Comparison of ENCODE assay signal across 8 cellular contexts in the genomic region with DNA sequence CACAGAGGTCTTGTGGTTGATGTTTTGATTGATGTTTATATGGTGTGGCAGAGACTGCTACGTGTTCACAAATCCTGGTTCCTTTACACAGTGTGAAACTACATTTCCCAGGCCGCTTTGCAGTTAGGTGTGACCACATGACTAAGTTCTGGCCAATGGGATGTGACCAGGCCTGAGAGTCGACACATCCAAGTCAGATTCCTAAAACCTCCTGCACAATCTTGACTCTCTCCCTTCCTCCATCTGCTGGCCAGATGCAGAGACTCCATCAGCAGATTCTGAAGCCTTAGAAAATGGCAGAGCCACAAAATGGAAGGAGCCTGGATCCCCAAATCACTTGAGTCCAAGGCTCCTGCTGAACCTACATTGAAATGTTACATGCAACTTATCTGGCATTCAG. TPM values are rescaled to one million over a fixed set of nuclear protein-coding genes. Genes with fewer than 3 reads are reported as not detected.
DNase-seq lines count a peak whose midpoint lies in the region; ATAC-seq, FAIRE-seq and TF ChIP-seq lines count a peak whose summit lies in the region.

No MANE protein-coding gene starts in this region.

- no peaks in the 10 kb centered on the region for H3K27me3 ChIP-seq in AG04450 (ENCODE audit: control insufficient read depth, insufficient read depth, low read length)
- H3K27me3 ChIP-seq in right cardiac atrium (ENCODE audit: control insufficient read depth, insufficient read depth) = no peaks in the 10 kb centered on the region
- no peaks in the 10 kb centered on the region for H3K27me3 ChIP-seq in vagina

- intact Hi-C loops in right cardiac atrium (cut with DNase I) = no loop called here
- intact Hi-C loops in vagina (cut with DNase I) = no loop called here

- DNase-seq in AG04450 (ENCODE audit: low read depth, low spot score) (no peak), H54 (ENCODE audit: insufficient read length, low spot score) (peak; percentile 42), right cardiac atrium (no peak), vagina (ENCODE audit: extremely low spot score in 2 of 2) (no peak)
- DNase-seq in stimulated activated CD4-positive, alpha-beta T cell treated with anti-CD3 and anti-CD28 coated beads, Interleukin-4, amount 100 ng/mL, for 4 hours = no peak

- peak; percentile 53 for FAIRE-seq in H54 (lab: Jason Lieb, UNC)

- H3K4me3 ChIP-seq in AG04450 (ENCODE audit: low read depth, low read length) (no peak overlapping the region), right cardiac atrium (ENCODE audit: low read length) (no peak overlapping the region), vagina (no peak overlapping the region)

- WGBS in right cardiac atrium = 64% methylated on average over 3 of the region's 3 CpGs

- CTCF ChIA-PET in AG04450 (lab: Charles Lee) = no interaction called here

- peak; percentile 92 for ATAC-seq in SK-N-SH treated with all-trans-retinoic acid at 6 μM for 48 hours
- ATAC-seq in right cardiac atrium = peak; percentile 66 to 70
- ATAC-seq in GM19395 (IDR thresholded peaks at IDR 0.05; ENCODE audit: unreplicated experiment) = no peak
- ATAC-seq in GM18519 (IDR thresholded peaks at IDR 0.05; ENCODE audit: low FRiP score, unreplicated experiment) = no peak

- POLR2A ChIA-PET in AG04450 (lab: Yijun Ruan, JAX) = interaction anchor here (1.0 kb wide), 1 partner anchor 109 kb away, joined by 5 read pairs; no protein-coding TSS in a partner anchor

- TF ChIP-seq CTCF in AG04450 (IDR thresholded peaks at IDR 0.05; ENCODE audit: low read depth, low read length) (peak; percentile 35), vagina (IDR thresholded peaks at IDR 0.05) (no peak)

- no peaks in the 10 kb centered on the region for H3K4me1 ChIP-seq in right cardiac atrium (ENCODE audit: control insufficient read depth, insufficient read depth, low read length)
- H3K4me1 ChIP-seq in vagina = no peaks in the 10 kb centered on the region

- H3K9me3 ChIP-seq in AG04450 (ENCODE audit: control insufficient read depth, insufficient read depth, low read length) (no peaks in the 10 kb centered on the region), right cardiac atrium (ENCODE audit: control insufficient read depth, low read length) (no peaks in the 10 kb centered on the region), vagina (no peaks in the 10 kb centered on the region)

- H3K27ac ChIP-seq in AG04450 (ENCODE audit: low read depth, low read length) (no peak overlapping the region), right cardiac atrium (ENCODE audit: low read length) (no peak overlapping the region), vagina (no peak overlapping the region)

- H3K36me3 ChIP-seq in vagina = peaks cover 0 to 82% of the 10 kb centered on the region in 2 donors

- no peak for TF ChIP-seq POLR2A in H54 (IDR thresholded peaks at IDR 0.05; ENCODE audit: low read depth, low read length)
- no peak for TF ChIP-seq POLR2A in vagina (IDR thresholded peaks at IDR 0.05)

TF ChIP-seq in SK-N-SH treated with all-trans-retinoic acid at 6 μM for 48 hours, 23 proteins besides CTCF, POLR2A, EP300 and RAD21:
- TF ChIP-seq ZNF565 (CRISPR knock-in tag; conservative IDR thresholded peaks at IDR 0.05; ENCODE audit: low read depth) = no peak
- TF ChIP-seq, protein P1, sequence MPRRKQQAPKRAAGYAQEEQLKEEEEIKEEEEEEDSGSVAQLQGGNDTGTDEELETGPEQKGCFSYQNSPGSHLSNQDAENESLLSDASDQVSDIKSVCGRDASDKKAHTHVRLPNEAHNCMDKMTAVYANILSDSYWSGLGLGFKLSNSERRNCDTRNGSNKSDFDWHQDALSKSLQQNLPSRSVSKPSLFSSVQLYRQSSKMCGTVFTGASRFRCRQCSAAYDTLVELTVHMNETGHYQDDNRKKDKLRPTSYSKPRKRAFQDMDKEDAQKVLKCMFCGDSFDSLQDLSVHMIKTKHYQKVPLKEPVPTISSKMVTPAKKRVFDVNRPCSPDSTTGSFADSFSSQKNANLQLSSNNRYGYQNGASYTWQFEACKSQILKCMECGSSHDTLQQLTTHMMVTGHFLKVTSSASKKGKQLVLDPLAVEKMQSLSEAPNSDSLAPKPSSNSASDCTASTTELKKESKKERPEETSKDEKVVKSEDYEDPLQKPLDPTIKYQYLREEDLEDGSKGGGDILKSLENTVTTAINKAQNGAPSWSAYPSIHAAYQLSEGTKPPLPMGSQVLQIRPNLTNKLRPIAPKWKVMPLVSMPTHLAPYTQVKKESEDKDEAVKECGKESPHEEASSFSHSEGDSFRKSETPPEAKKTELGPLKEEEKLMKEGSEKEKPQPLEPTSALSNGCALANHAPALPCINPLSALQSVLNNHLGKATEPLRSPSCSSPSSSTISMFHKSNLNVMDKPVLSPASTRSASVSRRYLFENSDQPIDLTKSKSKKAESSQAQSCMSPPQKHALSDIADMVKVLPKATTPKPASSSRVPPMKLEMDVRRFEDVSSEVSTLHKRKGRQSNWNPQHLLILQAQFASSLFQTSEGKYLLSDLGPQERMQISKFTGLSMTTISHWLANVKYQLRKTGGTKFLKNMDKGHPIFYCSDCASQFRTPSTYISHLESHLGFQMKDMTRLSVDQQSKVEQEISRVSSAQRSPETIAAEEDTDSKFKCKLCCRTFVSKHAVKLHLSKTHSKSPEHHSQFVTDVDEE (CRISPR knock-in tag; IDR thresholded peaks at IDR 0.05) = no peak
- no peak for TF ChIP-seq ARNTL (CRISPR knock-in tag; IDR thresholded peaks at IDR 0.05; ENCODE audit: borderline replicate concordance, low read depth)
- TF ChIP-seq GLIS3 (CRISPR knock-in tag; IDR thresholded peaks at IDR 0.05) = no peak
- TF ChIP-seq RARB (CRISPR knock-in tag; IDR thresholded peaks at IDR 0.05) = no peak
- no peak for TF ChIP-seq TOX (CRISPR knock-in tag; IDR thresholded peaks at IDR 0.05; ENCODE audit: borderline replicate concordance)
- no peak for TF ChIP-seq ZNF70 (CRISPR knock-in tag; IDR thresholded peaks at IDR 0.05)
- TF ChIP-seq BACH2 (CRISPR knock-in tag; IDR thresholded peaks at IDR 0.05; ENCODE audit: borderline replicate concordance) = no peak
- no peak for TF ChIP-seq ZFP3 (CRISPR knock-in tag; IDR thresholded peaks at IDR 0.05)
- TF ChIP-seq, protein P2, sequence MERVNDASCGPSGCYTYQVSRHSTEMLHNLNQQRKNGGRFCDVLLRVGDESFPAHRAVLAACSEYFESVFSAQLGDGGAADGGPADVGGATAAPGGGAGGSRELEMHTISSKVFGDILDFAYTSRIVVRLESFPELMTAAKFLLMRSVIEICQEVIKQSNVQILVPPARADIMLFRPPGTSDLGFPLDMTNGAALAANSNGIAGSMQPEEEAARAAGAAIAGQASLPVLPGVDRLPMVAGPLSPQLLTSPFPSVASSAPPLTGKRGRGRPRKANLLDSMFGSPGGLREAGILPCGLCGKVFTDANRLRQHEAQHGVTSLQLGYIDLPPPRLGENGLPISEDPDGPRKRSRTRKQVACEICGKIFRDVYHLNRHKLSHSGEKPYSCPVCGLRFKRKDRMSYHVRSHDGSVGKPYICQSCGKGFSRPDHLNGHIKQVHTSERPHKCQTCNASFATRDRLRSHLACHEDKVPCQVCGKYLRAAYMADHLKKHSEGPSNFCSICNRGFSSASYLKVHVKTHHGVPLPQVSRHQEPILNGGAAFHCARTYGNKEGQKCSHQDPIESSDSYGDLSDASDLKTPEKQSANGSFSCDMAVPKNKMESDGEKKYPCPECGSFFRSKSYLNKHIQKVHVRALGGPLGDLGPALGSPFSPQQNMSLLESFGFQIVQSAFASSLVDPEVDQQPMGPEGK (CRISPR knock-in tag; IDR thresholded peaks at IDR 0.05; ENCODE audit: borderline replicate concordance) = no peak
- TF ChIP-seq, protein P3, sequence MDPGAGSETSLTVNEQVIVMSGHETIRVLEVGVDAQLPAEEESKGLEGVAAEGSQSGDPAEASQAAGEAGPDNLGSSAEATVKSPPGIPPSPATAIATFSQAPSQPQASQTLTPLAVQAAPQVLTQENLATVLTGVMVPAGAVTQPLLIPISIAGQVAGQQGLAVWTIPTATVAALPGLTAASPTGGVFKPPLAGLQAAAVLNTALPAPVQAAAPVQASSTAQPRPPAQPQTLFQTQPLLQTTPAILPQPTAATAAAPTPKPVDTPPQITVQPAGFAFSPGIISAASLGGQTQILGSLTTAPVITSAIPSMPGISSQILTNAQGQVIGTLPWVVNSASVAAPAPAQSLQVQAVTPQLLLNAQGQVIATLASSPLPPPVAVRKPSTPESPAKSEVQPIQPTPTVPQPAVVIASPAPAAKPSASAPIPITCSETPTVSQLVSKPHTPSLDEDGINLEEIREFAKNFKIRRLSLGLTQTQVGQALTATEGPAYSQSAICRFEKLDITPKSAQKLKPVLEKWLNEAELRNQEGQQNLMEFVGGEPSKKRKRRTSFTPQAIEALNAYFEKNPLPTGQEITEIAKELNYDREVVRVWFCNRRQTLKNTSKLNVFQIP (CRISPR knock-in tag; IDR thresholded peaks at IDR 0.05; ENCODE audit: borderline replicate concordance, low read depth) = no peak
- TF ChIP-seq PPARA (CRISPR knock-in tag; IDR thresholded peaks at IDR 0.05; ENCODE audit: borderline replicate concordance) = no peak
TF ChIP-seq in SK-N-SH treated with all-trans-retinoic acid at 6 μM for 48 hours: peak in this region for 0.

RNA-seq across cellular contexts. Expression of gene CD37, which starts 12.6 kb away (rescaled TPM):
- polyA plus RNA-seq in AG04450 (2011; rRNA removed) (not detected in 2 replicates), right cardiac atrium (2.3 TPM)
- not detected in 2 replicates for polyA minus RNA-seq in AG04450 (2011; rRNA and poly(A)+ RNA removed)
- total RNA-seq in right cardiac atrium (1 to 10 TPM; 3.8 to 8.0 (median 6.5) TPM), vagina (22.1 TPM)

RNA-seq across cellular contexts. Expression of gene TEAD2, which starts 14.4 kb away (rescaled TPM):
- polyA plus RNA-seq in AG04450 (2011; rRNA removed) (32.8 and 41.7 TPM in 2 replicates), right cardiac atrium (48.0 TPM)
- 52.6 and 80.2 TPM in 2 replicates for polyA minus RNA-seq in AG04450 (2011; rRNA and poly(A)+ RNA removed)
- total RNA-seq in right cardiac atrium (10 to 100 TPM; 46.4 to 53.5 (median 53.2) TPM), vagina (20.4 TPM)

RNA-seq across cellular contexts. Expression of gene DKKL1, which starts 15.8 kb away (rescaled TPM):
- polyA plus RNA-seq in AG04450 (2011; rRNA removed) (0.14 TPM in 1 of 2 replicates, not detected in the other), right cardiac atrium (0.50 TPM)
- polyA minus RNA-seq in AG04450 (2011; rRNA and poly(A)+ RNA removed) = not detected in 2 replicates
- total RNA-seq in right cardiac atrium (under 1 TPM in 2 of 4 donors, not detected in 2; 0.59 to 0.71 TPM), vagina (not detected)

RNA-seq across cellular contexts. Expression of gene SLC6A16, which starts 22.8 kb away (rescaled TPM):
- polyA plus RNA-seq in AG04450 (2011; rRNA removed) (1.5 and 1.6 TPM in 2 replicates), right cardiac atrium (1.2 TPM)
- polyA minus RNA-seq in AG04450 (2011; rRNA and poly(A)+ RNA removed) = 1.3 and 2.7 TPM in 2 replicates
- total RNA-seq in right cardiac atrium (1 to 10 TPM; 1.3 to 2.1 (median 1.9) TPM), vagina (2.5 TPM)

RNA-seq across cellular contexts. Expression of gene KASH5, which starts 40.2 kb away (rescaled TPM):
- polyA plus RNA-seq in AG04450 (2011; rRNA removed) (not detected in 2 replicates), right cardiac atrium (not detected)
- polyA minus RNA-seq in AG04450 (2011; rRNA and poly(A)+ RNA removed) = not detected in 2 replicates
- total RNA-seq in right cardiac atrium (not detected), vagina (not detected)

Comparison
In these comparisons a context has a peak if more than half of its experiments do, and no peak if none do; other contexts are left out.
1. ATAC-seq: peak in SK-N-SH treated with all-trans-retinoic acid at 6 μM for 48 hours (single experiment) and right cardiac atrium (2 of 2); none in GM19395 (single experiment) and GM18519 (single experiment).